35 cellular contexts compared by ENCODE assay signal in genomic region chr21:20083925-20084324, GRCh38.
"Had no signal": no experiment of that assay in that cellular context is flagged by ENCODE, and none has a peak within 500 bp of the region (broad histone marks: within the 10 kb centered on the region; RNA-seq: fewer than 3 reads in every experiment).

No MANE protein-coding gene starts in this region.

- H3K9me3 ChIP-seq: MG63 had no signal

- H3K27me3 ChIP-seq: MG63 had no signal

- DNase-seq: Karpas-422, Kasumi-1, MG63, MV-4-11, NCI-H1048, NCI-H1092, NCI-H1092 treated with DMSO at 0.1 percent for 48 hours, NCI-H1105, NCI-H1105 treated with DMSO at 0.1 percent for 48 hours, NCI-H1417, NCI-H1417 treated with DMSO at 0.1 percent for 48 hours, NCI-H1436, NCI-H1436 treated with DMSO at 0.1 percent for 48 hours, NCI-H146, NCI-H1694, NCI-H1694 treated with DMSO at 0.1 percent for 48 hours, NCI-H187, NCI-H187 treated with DMSO at 0.1 percent for 48 hours, NCI-H1930, NCI-H2029, NCI-H2029 treated with DMSO at 0.1 percent for 48 hours, NCI-H2081, NCI-H2081 treated with DMSO at 0.1 percent for 48 hours, NCI-H2107, NCI-H2171, NCI-H2171 treated with DMSO at 0.1 percent for 48 hours, NCI-H2227 treated with DMSO at 0.1 percent for 48 hours, NCI-H226, NCI-H345, NCI-H446, NCI-H446 treated with DMSO at 0.1 percent for 48 hours, NCI-H510A, NCI-H510A treated with DMSO at 0.1 percent for 48 hours, NCI-H524, NCI-H524 treated with DMSO at 0.1 percent for 48 hours had no signal

- H3K36me3 ChIP-seq: MG63 had no signal

- H3K4me3 ChIP-seq: MG63 had no signal
